In genomic region chr7:749121-749520, GRCh38 we compare ENCODE assay signal across 16 cellular contexts. TPM values are rescaled to one million over a fixed set of nuclear protein-coding genes. Genes with fewer than 3 reads are reported as not detected.
A peak's percentile ranks its signal among the peaks of the same experiment; 100 is the strongest.
DNase-seq lines count a peak whose midpoint lies in the region; ATAC-seq and TF ChIP-seq lines count a peak whose summit lies in the region.
"Had no signal": no experiment of that assay in that cellular context is flagged by ENCODE, and none has a peak within 500 bp of the region (broad histone marks: within the 10 kb centered on the region; RNA-seq: fewer than 3 reads in every experiment).

No MANE protein-coding gene starts in this region.

- no peak for ATAC-seq in GM19397 (IDR thresholded peaks at IDR 0.05; ENCODE audit: unreplicated experiment)
- ATAC-seq: foreskin keratinocyte, HepG2 had no signal

- H3K27ac Mint-ChIP-seq in nephron progenitor cell = peak overlapping the region; percentile 50

- H3K27me3 Mint-ChIP-seq in nephron progenitor cell (ENCODE audit: low read depth, poor library complexity) = no peaks in the 10 kb centered on the region

- peak overlapping the region; percentile 9 for H3K4me3 ChIP-seq in fibroblast of the aortic adventitia (ENCODE audit: low read depth, low read length)
- H3K4me3 ChIP-seq: dorsolateral prefrontal cortex had no signal

- H3K36me3 Mint-ChIP-seq in nephron progenitor cell (ENCODE audit: low read depth) = peaks cover 41% of the 10 kb centered on the region

- DNase-seq in D341Med (ENCODE audit: low spot score) (peak; percentile 85), NCI-H524 (lab: John Stamatoyannopoulos, UW) (peak; percentile 77 to 90), fibroblast of the aortic adventitia (ENCODE audit: low read depth) (peak; percentile 73), nephron progenitor cell (no peak), OCI-M2 (lab: John Stamatoyannopoulos, UW; ENCODE audit: unreplicated experiment) (no peak), SW 1271 (lab: John Stamatoyannopoulos, UW) (no peak), NCI-H2107 treated with DMSO at 0.1 percent for 48 hours (lab: John Stamatoyannopoulos, UW; ENCODE audit: unreplicated experiment) (no peak)
- DNase-seq: activated T-cell treated with anti-CD3 and anti-CD28 coated beads, Interleukin-2, amount 50 U/mL, for 48 hours; amniotic stem cell; foreskin keratinocyte; MV-4-11; NCI-H526; T-helper 9 cell had no signal

- H3K9me3 Mint-ChIP-seq in nephron progenitor cell = no peaks in the 10 kb centered on the region

- no peak overlapping the region for H3K4me3 Mint-ChIP-seq in nephron progenitor cell

- TF ChIP-seq CTCF in fibroblast of the aortic adventitia (IDR thresholded peaks at IDR 0.05; ENCODE audit: insufficient read depth, low read length) (no peak), nephron progenitor cell (IDR thresholded peaks at IDR 0.05) (no peak)

- peaks cover 16% of the 10 kb centered on the region for H3K4me1 Mint-ChIP-seq in nephron progenitor cell

RNA-seq across cellular contexts. Expression of gene PRKAR1B, which starts 22.0 kb away (rescaled TPM):
- total RNA-seq in fibroblast of the aortic adventitia (ENCODE audit: low replicate concordance) = 7.0 and 10.1 TPM in 2 replicates

RNA-seq across cellular contexts. Expression of gene DNAAF5, which starts 22.6 kb away (rescaled TPM):
- 10.5 and 22.0 TPM in 2 replicates for total RNA-seq in fibroblast of the aortic adventitia (ENCODE audit: low replicate concordance)

Comparison
In these comparisons a context has a peak if more than half of its experiments do, and no peak if none do; other contexts are left out.
1. DNase-seq: peak in D341Med (single experiment), NCI-H524 (2 of 2) and fibroblast of the aortic adventitia (single experiment); none in nephron progenitor cell (single experiment), OCI-M2 (single experiment), SW 1271 (0 of 2) and NCI-H2107 treated with DMSO at 0.1 percent for 48 hours (single experiment).